In genomic region chr6:31438222-31438621, GRCh38 we compare ENCODE assay signal across 29 cellular contexts.
"Had no signal": no experiment of that assay in that cellular context is flagged by ENCODE, and none has a peak within 500 bp of the region (broad histone marks: within the 10 kb centered on the region; RNA-seq: fewer than 3 reads in every experiment).

No MANE protein-coding gene starts in this region.

- DNase-seq: colonic mucosa; cortex of kidney; dermis blood vessel endothelial cell; dorsolateral prefrontal cortex; effector CD4-positive, alpha-beta T cell; effector CD8-positive, alpha-beta T cell; effector memory CD4-positive, alpha-beta T cell; effector memory CD8-positive, alpha-beta T cell; endodermal cell; erythroblast; esophagus squamous epithelium; foreskin fibroblast; foreskin keratinocyte; foreskin melanocyte; gastrocnemius medialis; glutamatergic neuron; head of caudate nucleus; heart left ventricle; heart right ventricle had no signal

- FAIRE-seq: endometrium, endothelial cell of umbilical vein, frontal cortex had no signal

- H3K79me2 ChIP-seq: hepatocyte had no signal

- H3K27ac Mint-ChIP-seq: dendritic cell treated with granulocyte-macrophage colony-stimulating factor and Interleukin-4, amounts not matched to agents 40 ng/mL and 50 ng/mL, for 4 days; effector memory CD8-positive, alpha-beta T cell; endodermal cell had no signal

- H3K4me1 Mint-ChIP-seq: endodermal cell had no signal

- H2AFZ ChIP-seq: hepatocyte had no signal

- H3K9me3 ChIP-seq: colonic mucosa, gastrocnemius medialis, gastroesophageal sphincter had no signal

- H3K36me3 ChIP-seq: colonic mucosa, esophagus muscularis mucosa, esophagus squamous epithelium, gastrocnemius medialis, gastroesophageal sphincter, heart left ventricle, heart right ventricle had no signal

- H3K4me1 ChIP-seq: colonic mucosa, foreskin keratinocyte had no signal

- H3K4me3 Mint-ChIP-seq: dendritic cell treated with granulocyte-macrophage colony-stimulating factor and Interleukin-4, amounts not matched to agents 40 ng/mL and 50 ng/mL, for 4 days; effector memory CD8-positive, alpha-beta T cell; endodermal cell had no signal

- H3K4me3 ChIP-seq: colonic mucosa, coronary artery, dorsolateral prefrontal cortex, esophagus muscularis mucosa, esophagus squamous epithelium, gastrocnemius medialis, gastroesophageal sphincter, heart left ventricle, heart right ventricle, hepatocyte had no signal

- H3K4me2 ChIP-seq: hepatocyte had no signal

- H3K27ac ChIP-seq: colonic mucosa, coronary artery, dorsolateral prefrontal cortex, epithelial cell of prostate, esophagus muscularis mucosa, esophagus squamous epithelium, foreskin keratinocyte, gastrocnemius medialis, gastroesophageal sphincter, heart left ventricle, heart right ventricle, hepatocyte had no signal

- H3K27me3 ChIP-seq: colonic mucosa, gastroesophageal sphincter had no signal

- ATAC-seq: effector memory CD8-positive, alpha-beta T cell; esophagus mucosa; foreskin keratinocyte; gastrocnemius medialis; gastroesophageal sphincter; heart left ventricle; heart right ventricle had no signal
